ENCODE assay signal across 9 cellular contexts in genomic region chr21:15060776-15061175, GRCh38. TPM values are rescaled to one million over a fixed set of nuclear protein-coding genes. Genes with fewer than 3 reads are reported as not detected.
DNase-seq lines count a peak whose midpoint lies in the region; ATAC-seq and TF ChIP-seq lines count a peak whose summit lies in the region.
"Had no signal": no experiment of that assay in that cellular context is flagged by ENCODE, and none has a peak within 500 bp of the region (broad histone marks: within the 10 kb centered on the region; RNA-seq: fewer than 3 reads in every experiment).

No MANE protein-coding gene starts in this region.

- H3K27ac ChIP-seq in HCT116 (ENCODE audit: low read depth, low read length) (peak overlapping the region; percentile 95), mesenchymal stem cell (ENCODE audit: low read length, poor library complexity, severe bottlenecking) (no peak overlapping the region)
- H3K27ac ChIP-seq: esophagus muscularis mucosa had no signal

- no peak for TF ChIP-seq POLR2A in HCT116 (IDR thresholded peaks at IDR 0.05; ENCODE audit: borderline replicate concordance, extremely low read depth, insufficient read depth, insufficient read length)

- peaks cover 28 to 68% of the 10 kb centered on the region in 2 experiments for H3K4me1 ChIP-seq in HCT116 (ENCODE audit: control insufficient read depth in 1 of 2, insufficient read depth in 2 of 2, low read length in 2 of 2)
- H3K4me1 ChIP-seq in mesenchymal stem cell (ENCODE audit: control insufficient read depth, insufficient read depth, low read depth, low read length) = no peaks in the 10 kb centered on the region

- H3K27me3 Mint-ChIP-seq in activated naive CD8-positive, alpha-beta T cell treated with anti-CD3 and anti-CD28 coated beads, Interleukin-2, amount 50 U/mL, for 24 hours = peaks cover 3% of the 10 kb centered on the region

- H3K9me3 ChIP-seq in HCT116 (ENCODE audit: control insufficient read depth in 1 of 2, insufficient read depth in 1 of 2, low read depth in 1 of 2, low read length in 2 of 2) = no peaks in the 10 kb centered on the region; a peak in 1 of 4 replicates
- no peaks in the 10 kb centered on the region for H3K9me3 ChIP-seq in mesenchymal stem cell (ENCODE audit: control insufficient read depth, low read length)
- H3K9me3 ChIP-seq: esophagus muscularis mucosa had no signal

- no peaks in the 10 kb centered on the region for H3K79me1 ChIP-seq in mesenchymal stem cell (replicated peaks; ENCODE audit: low read length, poor library complexity, severe bottlenecking)

- H3K18ac ChIP-seq in mesenchymal stem cell (ENCODE audit: low read depth in 1 of 2, low read length in 2 of 2) = no peak overlapping the region

- TF ChIP-seq RAD21 in HCT116 (IDR thresholded peaks at IDR 0.05; ENCODE audit: low read depth) = no peak

- H3K79me2 ChIP-seq in HCT116 (ENCODE audit: insufficient read depth, low read length) = peaks cover 88% of the 10 kb centered on the region

- no peaks in the 10 kb centered on the region for H3K9me3 Mint-ChIP-seq in activated naive CD8-positive, alpha-beta T cell treated with anti-CD3 and anti-CD28 coated beads, Interleukin-2, amount 50 U/mL, for 24 hours

- no peak overlapping the region for H2BK120ac ChIP-seq in mesenchymal stem cell (ENCODE audit: low read depth, low read length)

- H2BK12ac ChIP-seq in mesenchymal stem cell (ENCODE audit: low read length in 2 of 2) = no peak overlapping the region

- POLR2A ChIA-PET in HCT116 (lab: Charles Lee) = no interaction called here

- H4K8ac ChIP-seq in mesenchymal stem cell (ENCODE audit: low read length) = no peak overlapping the region

- no TSS peak for BruUV-seq in HCT116 (replicated peaks; lab: Mats Ljungman, UMichigan)

- H3K4ac ChIP-seq in mesenchymal stem cell (ENCODE audit: low read depth in 1 of 2, low read length in 2 of 2) = no peak overlapping the region

- H3K36me3 Mint-ChIP-seq in activated naive CD8-positive, alpha-beta T cell treated with anti-CD3 and anti-CD28 coated beads, Interleukin-2, amount 50 U/mL, for 24 hours (ENCODE audit: low read depth) = peaks cover 4% of the 10 kb centered on the region

- CTCF ChIA-PET in HCT116 (lab: Charles Lee) = no interaction called here

- H3K9me2 ChIP-seq in HCT116 (ENCODE audit: insufficient read depth) = no peaks in the 10 kb centered on the region

- no peak overlapping the region for H4K91ac ChIP-seq in mesenchymal stem cell (ENCODE audit: low read length)

- peaks cover 73% of the 10 kb centered on the region for H3K4me1 Mint-ChIP-seq in activated naive CD8-positive, alpha-beta T cell treated with anti-CD3 and anti-CD28 coated beads, Interleukin-2, amount 50 U/mL, for 24 hours

- H3K36me3 ChIP-seq in HCT116 (ENCODE audit: control insufficient read depth in 1 of 2, insufficient read depth in 2 of 2, low read length in 2 of 2) (no peaks in the 10 kb centered on the region), mesenchymal stem cell (ENCODE audit: control insufficient read depth in 1 of 2, insufficient read depth in 2 of 2, low read depth in 1 of 2, low read length in 2 of 2) (no peaks in the 10 kb centered on the region)
- H3K36me3 ChIP-seq: esophagus muscularis mucosa had no signal

- no peak overlapping the region for H2BK15ac ChIP-seq in mesenchymal stem cell (ENCODE audit: low read depth, poor library complexity, severe bottlenecking)

- no peak overlapping the region for H2AK5ac ChIP-seq in mesenchymal stem cell (ENCODE audit: low read length, severe bottlenecking)

- TF ChIP-seq CTCF in HCT116 (IDR thresholded peaks at IDR 0.05 in 2 of 3, conservative IDR thresholded peaks at IDR 0.05 in 1 of 3; ENCODE audit: borderline replicate concordance in 1 of 3, insufficient read depth in 1 of 3, low read depth in 2 of 3, low read length in 2 of 3) = no peak

- H3K4me3 ChIP-seq in HCT116 (replicated peaks in 1 of 2; ENCODE audit: low read depth in 1 of 2, low read length in 2 of 2) (peak overlapping the region; percentile 13 to 59; a peak in 3 of 4 replicates), mesenchymal stem cell (ENCODE audit: insufficient read depth in 1 of 2, low read depth in 1 of 2, low read length in 2 of 2) (peak overlapping the region in 1 of 2 experiments; percentile 96)

- H3K9ac ChIP-seq in HCT116 (ENCODE audit: low read length) (peak overlapping the region; percentile 67), mesenchymal stem cell (ENCODE audit: low read length) (peak overlapping the region; percentile 97)

- intact Hi-C loops in HCT116 (cut with micrococcal nuclease) = no loop called here

- no peaks in the 10 kb centered on the region for H4K20me1 ChIP-seq in HCT116 (ENCODE audit: insufficient read depth)

- H3K27ac Mint-ChIP-seq in activated naive CD8-positive, alpha-beta T cell treated with anti-CD3 and anti-CD28 coated beads, Interleukin-2, amount 50 U/mL, for 24 hours = no peak overlapping the region

- H2AFZ ChIP-seq in HCT116 (ENCODE audit: low read depth, low read length, poor library complexity, severe bottlenecking) (no peak overlapping the region), mesenchymal stem cell (ENCODE audit: low read depth, low read length) (no peak overlapping the region)

- ATAC-seq in HCT116 (no peak), GM18498 (IDR thresholded peaks at IDR 0.05; ENCODE audit: unreplicated experiment) (no peak)
- no peak for ATAC-seq in activated naive CD8-positive, alpha-beta T cell treated with anti-CD3 and anti-CD28 coated beads, Interleukin-2, amount 50 U/mL, for 24 hours
- no peak for ATAC-seq in activated CD4-positive, CD25-positive, alpha-beta regulatory T cell treated with anti-CD3 and anti-CD28 coated beads, Interleukin-2, amount 50 U/mL, for 24 hours

- peak; percentile 4 for DNase-seq in AG08395 (ENCODE audit: low spot score)
- no peak for DNase-seq in HCT116 (ENCODE audit: low read depth, low spot score)
- no peak for DNase-seq in activated naive CD8-positive, alpha-beta T cell treated with anti-CD3 and anti-CD28 coated beads, Interleukin-2, amount 50 U/mL, for 24 hours
- DNase-seq in mesenchymal stem cell = peak; percentile 36
- no peak for DNase-seq in SKM-1 treated with dmso at 0.1 percent for 144 hours (lab: John Stamatoyannopoulos, UW; ENCODE audit: unreplicated experiment)
- no peak for DNase-seq in activated CD4-positive, alpha-beta T cell treated with anti-CD3 and anti-CD28 coated beads, Interleukin-2, amount 50 U/mL, for 48 hours

- RAD21 ChIA-PET in HCT116 (lab: Charles Lee; ENCODE audit: low non-redundant PET in 1 of 2, low total read pairs in 2 of 2, uncharacterized antibody in 2 of 2, unreplicated experiment in 2 of 2) = no interaction called here

- H3K4me3 Mint-ChIP-seq in activated naive CD8-positive, alpha-beta T cell treated with anti-CD3 and anti-CD28 coated beads, Interleukin-2, amount 50 U/mL, for 24 hours = peak overlapping the region; percentile 85

- no peak overlapping the region for H2BK5ac ChIP-seq in mesenchymal stem cell (ENCODE audit: low read depth, low read length, poor library complexity, severe bottlenecking)

- no peaks in the 10 kb centered on the region for H3K27me3 ChIP-seq in HCT116 (ENCODE audit: insufficient read depth, low read length)
- no peaks in the 10 kb centered on the region for H3K27me3 ChIP-seq in mesenchymal stem cell (ENCODE audit: control insufficient read depth in 1 of 2, insufficient read depth in 1 of 2, low read length in 2 of 2)
- H3K27me3 ChIP-seq: esophagus muscularis mucosa had no signal

- H3K4me2 ChIP-seq in HCT116 (ENCODE audit: low read length) = peak overlapping the region; percentile 75
- H3K4me2 ChIP-seq in mesenchymal stem cell (ENCODE audit: low read length, poor library complexity, severe bottlenecking) = no peak overlapping the region

- WGBS in mesenchymal stem cell = 0% methylated on average over 1 of the region's 1 CpG

- H3K14ac ChIP-seq in mesenchymal stem cell (ENCODE audit: low read length in 2 of 2) = no peak overlapping the region

- no peak overlapping the region for H3K23ac ChIP-seq in mesenchymal stem cell (ENCODE audit: low read length in 2 of 2)

TF ChIP-seq in HCT116, 20 proteins besides CTCF, POLR2A, EP300 and RAD21:
- TF ChIP-seq EZH2phosphoT487 (IDR thresholded peaks at IDR 0.05; ENCODE audit: borderline replicate concordance) = no peak
- no peak for TF ChIP-seq SIN3A (IDR thresholded peaks at IDR 0.05; ENCODE audit: low read depth)
- TF ChIP-seq FOSL1 (IDR thresholded peaks at IDR 0.05; ENCODE audit: low read depth) = no peak
- TF ChIP-seq ZFX (IDR thresholded peaks at IDR 0.05) = no peak
- TF ChIP-seq SP1 (IDR thresholded peaks at IDR 0.05; ENCODE audit: low read depth) = no peak
- TF ChIP-seq POLR2AphosphoS5 (IDR thresholded peaks at IDR 0.05; ENCODE audit: low read depth, low read length) = no peak
- no peak for TF ChIP-seq YY1 (IDR thresholded peaks at IDR 0.05; ENCODE audit: extremely low read depth, insufficient replicate concordance, low read depth, low read length)
- TF ChIP-seq ZNF274 (IDR thresholded peaks at IDR 0.05; ENCODE audit: low read depth, low read length) = no peak
- TF ChIP-seq SRF (IDR thresholded peaks at IDR 0.05; ENCODE audit: low read depth) = no peak
- no peak for TF ChIP-seq EZH2 (IDR thresholded peaks at IDR 0.05)
- no peak for TF ChIP-seq JUND (IDR thresholded peaks at IDR 0.05)
- no peak for TF ChIP-seq MAX (IDR thresholded peaks at IDR 0.05)
- no peak for TF ChIP-seq CBX3 (IDR thresholded peaks at IDR 0.05; ENCODE audit: low read depth)
- TF ChIP-seq ELF1 (IDR thresholded peaks at IDR 0.05; ENCODE audit: borderline replicate concordance, low read depth) = no peak

RNA-seq across cellular contexts. Expression of gene NRIP1, which starts 4.0 kb away (rescaled TPM):
- 29.6 TPM for total RNA-seq in HCT116 (2021; ENCODE audit: unreplicated experiment)
- 3.4 and 5.4 TPM in 2 replicates for polyA plus RNA-seq in HCT116 (2012)
- polyA plus RNA-seq in mesenchymal stem cell (2013, experiment 1 of 2) = 8.1 TPM
- 8.1 TPM for polyA plus RNA-seq in mesenchymal stem cell (2013, experiment 2 of 2)

Comparison
In these comparisons a context has a peak if more than half of its experiments do, and no peak if none do; other contexts are left out.
1. DNase-seq: peak in AG08395 (single experiment) and mesenchymal stem cell (single experiment); none in HCT116 (single experiment), activated naive CD8-positive, alpha-beta T cell treated with anti-CD3 and anti-CD28 coated beads, Interleukin-2, amount 50 U/mL, for 24 hours (single experiment), SKM-1 treated with dmso at 0.1 percent for 144 hours (single experiment) and activated CD4-positive, alpha-beta T cell treated with anti-CD3 and anti-CD28 coated beads, Interleukin-2, amount 50 U/mL, for 48 hours (0 of 2).